20 cellular contexts compared by ENCODE assay signal in the genomic region with DNA sequence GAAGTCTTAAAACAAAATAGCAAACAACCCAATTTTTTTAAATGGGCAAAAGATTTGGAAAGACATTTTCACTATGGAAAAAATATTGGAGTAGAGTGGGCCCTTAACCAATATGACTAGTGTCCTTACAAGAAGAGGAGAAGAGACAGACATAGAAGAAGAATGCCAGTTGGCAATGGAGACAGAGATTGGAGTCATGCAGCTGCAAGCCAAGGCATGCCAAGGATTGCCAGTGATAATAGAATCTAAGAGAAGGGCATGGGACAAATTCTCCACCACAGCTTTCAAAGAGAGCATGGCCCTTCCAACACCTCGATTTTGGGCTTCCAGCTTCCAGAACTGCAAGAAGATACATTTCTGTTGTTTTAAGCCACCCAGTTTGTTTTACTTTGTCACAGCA.
"Had no signal": no experiment of that assay in that cellular context is flagged by ENCODE, and none has a peak within 500 bp of the region (broad histone marks: within the 10 kb centered on the region; RNA-seq: fewer than 3 reads in every experiment).

No MANE protein-coding gene starts in this region.

- DNase-seq: colonic mucosa; dermis blood vessel endothelial cell; effector CD4-positive, alpha-beta T cell; endodermal cell; immature natural killer cell; kidney; left cardiac atrium; left ventricle myocardium inferior; lower lobe of right lung; mesenchymal stem cell; natural killer cell; nucleus accumbens; ovary; right cardiac atrium; stimulated activated CD4-positive, alpha-beta T cell treated with anti-CD3 and anti-CD28 coated beads, Interleukin-2, amount 100 ng/mL, for 48 hours; stimulated activated naive CD4-positive, alpha-beta T cell treated with Interleukin-2 at 50 U/mL for 16 hours; trophoblast cell had no signal

- H3K27ac ChIP-seq: colonic mucosa, left ventricle myocardium inferior, lower lobe of right lung, ovary had no signal

- FAIRE-seq: kidney had no signal

- H3K27ac Mint-ChIP-seq: endodermal cell, immature natural killer cell, natural killer cell, progenitor cell of endocrine pancreas had no signal

- H3K9me3 Mint-ChIP-seq: endodermal cell, natural killer cell had no signal

- ATAC-seq: esophagus mucosa, left cardiac atrium, lower lobe of right lung, natural killer cell, right cardiac atrium had no signal

- H3K4me1 Mint-ChIP-seq: endodermal cell, immature natural killer cell, natural killer cell, neural crest cell had no signal

- H3K36me3 Mint-ChIP-seq: immature natural killer cell, natural killer cell had no signal

- H3K4me3 Mint-ChIP-seq: endodermal cell, immature natural killer cell, natural killer cell, neural crest cell had no signal
